ENCODE assay signal across 32 cellular contexts in the genomic region with DNA sequence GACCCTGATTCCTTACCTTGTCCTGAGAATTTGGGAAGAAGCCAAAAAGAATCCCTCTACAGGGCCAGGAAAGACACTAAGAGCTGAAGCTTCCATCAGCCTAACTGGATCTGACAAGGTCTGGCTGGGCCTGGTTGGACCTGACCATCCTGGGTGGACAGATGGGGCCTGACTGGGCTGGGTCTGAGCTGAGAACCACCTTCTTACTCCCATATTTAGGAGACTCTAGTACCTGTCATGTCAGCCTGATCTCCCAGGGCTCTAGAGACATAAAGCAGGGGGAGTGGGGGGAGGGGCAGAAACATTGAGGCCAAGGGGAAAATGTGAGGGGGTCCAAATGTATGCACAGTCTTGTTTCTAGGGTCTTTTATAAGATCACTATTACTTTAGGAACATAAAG.
"Had no signal": no experiment of that assay in that cellular context is flagged by ENCODE, and none has a peak within 500 bp of the region (broad histone marks: within the 10 kb centered on the region; RNA-seq: fewer than 3 reads in every experiment).

No MANE protein-coding gene starts in this region.

- H3K36me3 ChIP-seq: adrenal gland had no signal

- H3K27me3 ChIP-seq: adrenal gland, body of pancreas had no signal

- H3K4me1 ChIP-seq: adrenal gland, body of pancreas had no signal

- H3K27ac Mint-ChIP-seq: activated naive CD4-positive, alpha-beta T cell treated with anti-CD3 and anti-CD28 coated beads for 36 hours; activated naive CD4-positive, alpha-beta T cell treated with anti-CD3 and anti-CD28 coated beads, Interleukin-2, amount 50 U/mL, for 24 hours; activated naive CD8-positive, alpha-beta T cell treated with anti-CD3 and anti-CD28 coated beads for 36 hours; activated naive CD8-positive, alpha-beta T cell treated with anti-CD3 and anti-CD28 coated beads, Interleukin-2, amount 50 U/mL, for 24 hours; activated T-helper 1 cell treated with anti-CD3 and anti-CD28 coated beads, Interleukin-12 subunit alpha, Interleukin-12 subunit beta, Interleukin-2, Interleukin-4 antibody, amounts not matched to agents 30 ng/mL and 10 ng/mL and 1 ng/mL, durations not matched to agents 14 hours and 24 hours and 36 hours; activated T-helper 2 cell treated with anti-CD3 and anti-CD28 coated beads, Interferon-gamma antibody, Interleukin-2, Interleukin-4, amounts not matched to agents 10 μg/mL and 5 μg/mL and 100 μg/mL, durations not matched to agents 14 hours and 24 hours and 36 hours; dendritic cell treated with granulocyte-macrophage colony-stimulating factor and Interleukin-4, amounts not matched to agents 40 ng/mL and 50 ng/mL, for 4 days; effector memory CD8-positive, alpha-beta T cell; T-cell; T-helper 1 cell treated with Interleukin-12 subunit alpha and Interleukin-12 subunit beta and Interleukin-4 antibody, amounts not matched to agents 30 μg/mL and 1 μg/mL, for 36 hours; T-helper 2 cell treated with Interferon-gamma antibody and Interleukin-4, amounts not matched to agents 5 μg/mL and 100 μg/mL, for 36 hours; WTC11 had no signal

- DNase-seq: activated CD4-positive, alpha-beta T cell treated with anti-CD3 and anti-CD28 coated beads for 1 hour; activated CD4-positive, alpha-beta T cell treated with anti-CD3 and anti-CD28 coated beads for 4 hours; activated CD4-positive, alpha-beta T cell treated with anti-CD3 and anti-CD28 coated beads, Interleukin-2, amount 50 U/mL, for 1 hour; activated CD4-positive, alpha-beta T cell treated with anti-CD3 and anti-CD28 coated beads, Interleukin-2, amount 50 U/mL, for 48 hours; activated effector memory CD4-positive, alpha-beta T cell treated with anti-CD3 and anti-CD28 coated beads, Interleukin-2, amount 50 U/mL, for 16 hours; activated naive CD4-positive, alpha-beta T cell treated with anti-CD3 and anti-CD28 coated beads for 36 hours; activated naive CD8-positive, alpha-beta T cell treated with anti-CD3 and anti-CD28 coated beads for 36 hours; activated naive CD8-positive, alpha-beta T cell treated with anti-CD3 and anti-CD28 coated beads, Interleukin-2, amount 50 U/mL, for 24 hours; activated T-cell treated with anti-CD3 and anti-CD28 coated beads, Interleukin-2, amount 50 U/mL, for 1 hour; activated T-cell treated with anti-CD3 and anti-CD28 coated beads, Interleukin-2, amount 50 U/mL, for 48 hours; adrenal gland; amygdala; aorta; body of pancreas; caudate nucleus; dorsolateral prefrontal cortex; effector CD4-positive, alpha-beta T cell; effector memory CD8-positive, alpha-beta T cell; foreskin fibroblast; head of caudate nucleus; hippocampal formation; SW 1271; T-cell; T1000 had no signal

- H3K27me3 Mint-ChIP-seq: dendritic cell treated with granulocyte-macrophage colony-stimulating factor and Interleukin-4, amounts not matched to agents 40 ng/mL and 50 ng/mL, for 4 days had no signal

- H3K27ac ChIP-seq: adrenal gland, body of pancreas, dorsolateral prefrontal cortex, epithelial cell of prostate had no signal

- H3K9me3 Mint-ChIP-seq: activated naive CD4-positive, alpha-beta T cell treated with anti-CD3 and anti-CD28 coated beads for 36 hours; activated naive CD4-positive, alpha-beta T cell treated with anti-CD3 and anti-CD28 coated beads, Interleukin-2, amount 50 U/mL, for 24 hours; activated naive CD8-positive, alpha-beta T cell treated with anti-CD3 and anti-CD28 coated beads for 36 hours; activated naive CD8-positive, alpha-beta T cell treated with anti-CD3 and anti-CD28 coated beads, Interleukin-2, amount 50 U/mL, for 24 hours; activated T-helper 1 cell treated with anti-CD3 and anti-CD28 coated beads, Interleukin-12 subunit alpha, Interleukin-12 subunit beta, Interleukin-2, Interleukin-4 antibody, amounts not matched to agents 30 ng/mL and 10 ng/mL and 1 ng/mL, durations not matched to agents 14 hours and 24 hours and 36 hours; activated T-helper 2 cell treated with anti-CD3 and anti-CD28 coated beads, Interferon-gamma antibody, Interleukin-2, Interleukin-4, amounts not matched to agents 10 μg/mL and 5 μg/mL and 100 μg/mL, durations not matched to agents 14 hours and 24 hours and 36 hours; dendritic cell treated with granulocyte-macrophage colony-stimulating factor and Interleukin-4, amounts not matched to agents 40 ng/mL and 50 ng/mL, for 4 days; effector memory CD8-positive, alpha-beta T cell; T-cell; T-helper 1 cell treated with Interleukin-12 subunit alpha and Interleukin-12 subunit beta and Interleukin-4 antibody, amounts not matched to agents 30 μg/mL and 1 μg/mL, for 36 hours; T-helper 2 cell treated with Interferon-gamma antibody and Interleukin-4, amounts not matched to agents 5 μg/mL and 100 μg/mL, for 36 hours had no signal

- H3K4me3 ChIP-seq: adrenal gland, body of pancreas, dorsolateral prefrontal cortex had no signal

- H3K4me1 Mint-ChIP-seq: activated naive CD4-positive, alpha-beta T cell treated with anti-CD3 and anti-CD28 coated beads, Interleukin-2, amount 50 U/mL, for 24 hours; activated naive CD8-positive, alpha-beta T cell treated with anti-CD3 and anti-CD28 coated beads for 36 hours; activated naive CD8-positive, alpha-beta T cell treated with anti-CD3 and anti-CD28 coated beads, Interleukin-2, amount 50 U/mL, for 24 hours; T-cell had no signal

- H3K4me3 Mint-ChIP-seq: activated naive CD4-positive, alpha-beta T cell treated with anti-CD3 and anti-CD28 coated beads for 36 hours; activated naive CD4-positive, alpha-beta T cell treated with anti-CD3 and anti-CD28 coated beads, Interleukin-2, amount 50 U/mL, for 24 hours; activated naive CD8-positive, alpha-beta T cell treated with anti-CD3 and anti-CD28 coated beads for 36 hours; activated naive CD8-positive, alpha-beta T cell treated with anti-CD3 and anti-CD28 coated beads, Interleukin-2, amount 50 U/mL, for 24 hours; activated T-helper 1 cell treated with anti-CD3 and anti-CD28 coated beads, Interleukin-12 subunit alpha, Interleukin-12 subunit beta, Interleukin-2, Interleukin-4 antibody, amounts not matched to agents 30 ng/mL and 10 ng/mL and 1 ng/mL, durations not matched to agents 14 hours and 24 hours and 36 hours; dendritic cell treated with granulocyte-macrophage colony-stimulating factor and Interleukin-4, amounts not matched to agents 40 ng/mL and 50 ng/mL, for 4 days; effector memory CD8-positive, alpha-beta T cell; T-cell; T-helper 1 cell treated with Interleukin-12 subunit alpha and Interleukin-12 subunit beta and Interleukin-4 antibody, amounts not matched to agents 30 μg/mL and 1 μg/mL, for 36 hours; T-helper 2 cell treated with Interferon-gamma antibody and Interleukin-4, amounts not matched to agents 5 μg/mL and 100 μg/mL, for 36 hours; WTC11 had no signal

- H3K36me3 Mint-ChIP-seq: activated naive CD4-positive, alpha-beta T cell treated with anti-CD3 and anti-CD28 coated beads, Interleukin-2, amount 50 U/mL, for 24 hours; activated naive CD8-positive, alpha-beta T cell treated with anti-CD3 and anti-CD28 coated beads for 36 hours; T-cell; WTC11 had no signal

- H3K9me3 ChIP-seq: adrenal gland had no signal

- ATAC-seq: activated naive CD8-positive, alpha-beta T cell treated with anti-CD3 and anti-CD28 coated beads, Interleukin-2, amount 50 U/mL, for 24 hours; body of pancreas; effector memory CD8-positive, alpha-beta T cell; T-cell; WTC11 had no signal
